1 cellular context compared by ENCODE assay signal in genomic region chr22:38681784-38682335, GRCh38.
TF ChIP-seq lines count a peak whose summit lies in the region.

TSS of gene TOMM22 (plus strand) at chr22:38681957. CDS start at chr22:38681979, 22 bp downstream.

TF ChIP-seq in HEK293, 187 proteins besides CTCF, POLR2A, EP300 and RAD21 (continued from another document and continues in another):
- TF ChIP-seq, protein P1, sequence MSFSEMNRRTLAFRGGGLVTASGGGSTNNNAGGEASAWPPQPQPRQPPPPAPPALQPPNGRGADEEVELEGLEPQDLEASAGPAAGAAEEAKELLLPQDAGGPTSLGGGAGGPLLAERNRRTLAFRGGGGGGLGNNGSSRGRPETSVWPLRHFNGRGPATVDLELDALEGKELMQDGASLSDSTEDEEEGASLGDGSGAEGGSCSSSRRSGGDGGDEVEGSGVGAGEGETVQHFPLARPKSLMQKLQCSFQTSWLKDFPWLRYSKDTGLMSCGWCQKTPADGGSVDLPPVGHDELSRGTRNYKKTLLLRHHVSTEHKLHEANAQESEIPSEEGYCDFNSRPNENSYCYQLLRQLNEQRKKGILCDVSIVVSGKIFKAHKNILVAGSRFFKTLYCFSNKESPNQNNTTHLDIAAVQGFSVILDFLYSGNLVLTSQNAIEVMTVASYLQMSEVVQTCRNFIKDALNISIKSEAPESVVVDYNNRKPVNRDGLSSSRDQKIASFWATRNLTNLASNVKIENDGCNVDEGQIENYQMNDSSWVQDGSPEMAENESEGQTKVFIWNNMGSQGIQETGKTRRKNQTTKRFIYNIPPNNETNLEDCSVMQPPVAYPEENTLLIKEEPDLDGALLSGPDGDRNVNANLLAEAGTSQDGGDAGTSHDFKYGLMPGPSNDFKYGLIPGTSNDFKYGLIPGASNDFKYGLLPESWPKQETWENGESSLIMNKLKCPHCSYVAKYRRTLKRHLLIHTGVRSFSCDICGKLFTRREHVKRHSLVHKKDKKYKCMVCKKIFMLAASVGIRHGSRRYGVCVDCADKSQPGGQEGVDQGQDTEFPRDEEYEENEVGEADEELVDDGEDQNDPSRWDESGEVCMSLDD (tag by site-specific recombination; IDR thresholded peaks at IDR 0.05): peak; percentile 93
- peak; percentile 78; the same call in 1 of the 2 replicates for TF ChIP-seq ZNF561 (tag by site-specific recombination; IDR thresholded peaks at IDR 0.05; ENCODE audit: borderline replicate concordance)
- TF ChIP-seq ZNF433 (tag by site-specific recombination; IDR thresholded peaks at IDR 0.05; ENCODE audit: low read depth): no peak
- TF ChIP-seq YY1 (tag by site-specific recombination; IDR thresholded peaks at IDR 0.05): peak; percentile 97
- peak; percentile 98 for TF ChIP-seq ZXDB (tag by site-specific recombination; IDR thresholded peaks at IDR 0.05)
- TF ChIP-seq ZNF354C (tag by site-specific recombination; IDR thresholded peaks at IDR 0.05; ENCODE audit: borderline replicate concordance, low read depth): no peak
- TF ChIP-seq SP3 (tag by site-specific recombination; IDR thresholded peaks at IDR 0.05): peak; percentile 80
- TF ChIP-seq ZNF530 (tag by site-specific recombination; IDR thresholded peaks at IDR 0.05; ENCODE audit: low read depth): no peak
- TF ChIP-seq ZNF24 (tag by site-specific recombination; IDR thresholded peaks at IDR 0.05): peak; percentile 91
- no peak for TF ChIP-seq REST (tag by site-specific recombination; IDR thresholded peaks at IDR 0.05)
- TF ChIP-seq ZNF169 (tag by site-specific recombination; IDR thresholded peaks at IDR 0.05): no peak
- no peak for TF ChIP-seq ZNF776 (tag by site-specific recombination; IDR thresholded peaks at IDR 0.05; ENCODE audit: borderline replicate concordance)
- TF ChIP-seq ZNF10 (tag by site-specific recombination; IDR thresholded peaks at IDR 0.05): no peak
- TF ChIP-seq OVOL3 (tag by site-specific recombination; IDR thresholded peaks at IDR 0.05): 0 out of 2 replicates have a peak, but pooled peaks have one; percentile 61
- TF ChIP-seq ZBTB8A (tag by site-specific recombination; IDR thresholded peaks at IDR 0.05): peak; percentile 99
- TF ChIP-seq ZNF747 (tag by site-specific recombination; IDR thresholded peaks at IDR 0.05): no peak
- TF ChIP-seq ZNF629 (tag by site-specific recombination; IDR thresholded peaks at IDR 0.05): peak; percentile 92
- TF ChIP-seq ZNF155 (tag by site-specific recombination; IDR thresholded peaks at IDR 0.05): no peak
- TF ChIP-seq ZNF140 (tag by site-specific recombination; IDR thresholded peaks at IDR 0.05): no peak
- peak; percentile 90 for TF ChIP-seq ZNF335 (tag by site-specific recombination; conservative IDR thresholded peaks at IDR 0.05)
- 0 out of 2 replicates have a peak, but pooled peaks have one; percentile 62 for TF ChIP-seq ZNF239 (tag by site-specific recombination; IDR thresholded peaks at IDR 0.05)
- TF ChIP-seq ZFP3 (tag by site-specific recombination; IDR thresholded peaks at IDR 0.05; ENCODE audit: low read depth): no peak
- no peak for TF ChIP-seq ZBTB49 (tag by site-specific recombination; IDR thresholded peaks at IDR 0.05; ENCODE audit: low read depth)
- TF ChIP-seq MYNN (tag by site-specific recombination; IDR thresholded peaks at IDR 0.05; ENCODE audit: borderline replicate concordance): peak; percentile 45; the same call in 1 of the 2 replicates
- TF ChIP-seq SETDB1 (IDR thresholded peaks at IDR 0.05; ENCODE audit: insufficient read length, low read length): no peak
- peak; percentile 94 for TF ChIP-seq KLF16 (tag by site-specific recombination; IDR thresholded peaks at IDR 0.05)
- TF ChIP-seq ZNF48 (tag by site-specific recombination; IDR thresholded peaks at IDR 0.05): no peak
- TF ChIP-seq, protein P2, sequence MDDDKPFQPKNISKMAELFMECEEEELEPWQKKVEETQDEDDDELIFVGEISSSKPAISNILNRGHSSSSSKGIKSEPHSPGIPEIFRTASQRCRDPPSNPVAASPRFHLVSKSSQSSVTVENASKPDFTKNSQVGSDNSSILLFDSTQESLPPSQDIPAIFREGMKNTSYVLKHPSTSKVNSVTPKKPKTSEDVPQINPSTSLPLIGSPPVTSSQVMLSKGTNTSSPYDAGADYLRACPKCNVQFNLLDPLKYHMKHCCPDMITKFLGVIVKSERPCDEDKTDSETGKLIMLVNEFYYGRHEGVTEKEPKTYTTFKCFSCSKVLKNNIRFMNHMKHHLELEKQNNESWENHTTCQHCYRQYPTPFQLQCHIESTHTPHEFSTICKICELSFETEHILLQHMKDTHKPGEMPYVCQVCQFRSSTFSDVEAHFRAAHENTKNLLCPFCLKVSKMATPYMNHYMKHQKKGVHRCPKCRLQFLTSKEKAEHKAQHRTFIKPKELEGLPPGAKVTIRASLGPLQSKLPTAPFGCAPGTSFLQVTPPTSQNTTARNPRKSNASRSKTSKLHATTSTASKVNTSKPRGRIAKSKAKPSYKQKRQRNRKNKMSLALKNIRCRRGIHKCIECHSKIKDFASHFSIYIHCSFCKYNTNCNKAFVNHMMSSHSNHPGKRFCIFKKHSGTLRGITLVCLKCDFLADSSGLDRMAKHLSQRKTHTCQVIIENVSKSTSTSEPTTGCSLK (tag by site-specific recombination; IDR thresholded peaks at IDR 0.05): no peak
- TF ChIP-seq HOXC10 (CRISPR knock-in tag; IDR thresholded peaks at IDR 0.05): no peak
- peak; percentile 54; the same call in 1 of the 2 replicates for TF ChIP-seq KLF10 (tag by site-specific recombination; IDR thresholded peaks at IDR 0.05)
- TF ChIP-seq ZFP37 (tag by site-specific recombination; IDR thresholded peaks at IDR 0.05): peak; percentile 95
- 0 out of 2 replicates have a peak, but pooled peaks have one; percentile 40 for TF ChIP-seq ZBTB7A (tag by site-specific recombination; IDR thresholded peaks at IDR 0.05; ENCODE audit: low read depth)
- no peak for TF ChIP-seq ZNF223 (tag by site-specific recombination; IDR thresholded peaks at IDR 0.05)
- no peak for TF ChIP-seq ZNF274 (IDR thresholded peaks at IDR 0.05; ENCODE audit: low read length)
- no peak for TF ChIP-seq ZNF274 (tag by site-specific recombination; IDR thresholded peaks at IDR 0.05; ENCODE audit: borderline replicate concordance)
- TF ChIP-seq, protein P3, sequence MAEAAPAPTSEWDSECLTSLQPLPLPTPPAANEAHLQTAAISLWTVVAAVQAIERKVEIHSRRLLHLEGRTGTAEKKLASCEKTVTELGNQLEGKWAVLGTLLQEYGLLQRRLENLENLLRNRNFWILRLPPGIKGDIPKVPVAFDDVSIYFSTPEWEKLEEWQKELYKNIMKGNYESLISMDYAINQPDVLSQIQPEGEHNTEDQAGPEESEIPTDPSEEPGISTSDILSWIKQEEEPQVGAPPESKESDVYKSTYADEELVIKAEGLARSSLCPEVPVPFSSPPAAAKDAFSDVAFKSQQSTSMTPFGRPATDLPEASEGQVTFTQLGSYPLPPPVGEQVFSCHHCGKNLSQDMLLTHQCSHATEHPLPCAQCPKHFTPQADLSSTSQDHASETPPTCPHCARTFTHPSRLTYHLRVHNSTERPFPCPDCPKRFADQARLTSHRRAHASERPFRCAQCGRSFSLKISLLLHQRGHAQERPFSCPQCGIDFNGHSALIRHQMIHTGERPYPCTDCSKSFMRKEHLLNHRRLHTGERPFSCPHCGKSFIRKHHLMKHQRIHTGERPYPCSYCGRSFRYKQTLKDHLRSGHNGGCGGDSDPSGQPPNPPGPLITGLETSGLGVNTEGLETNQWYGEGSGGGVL (tag by site-specific recombination; IDR thresholded peaks at IDR 0.05): 0 out of 2 replicates have a peak, but pooled peaks have one; percentile 11
- TF ChIP-seq, protein P4, sequence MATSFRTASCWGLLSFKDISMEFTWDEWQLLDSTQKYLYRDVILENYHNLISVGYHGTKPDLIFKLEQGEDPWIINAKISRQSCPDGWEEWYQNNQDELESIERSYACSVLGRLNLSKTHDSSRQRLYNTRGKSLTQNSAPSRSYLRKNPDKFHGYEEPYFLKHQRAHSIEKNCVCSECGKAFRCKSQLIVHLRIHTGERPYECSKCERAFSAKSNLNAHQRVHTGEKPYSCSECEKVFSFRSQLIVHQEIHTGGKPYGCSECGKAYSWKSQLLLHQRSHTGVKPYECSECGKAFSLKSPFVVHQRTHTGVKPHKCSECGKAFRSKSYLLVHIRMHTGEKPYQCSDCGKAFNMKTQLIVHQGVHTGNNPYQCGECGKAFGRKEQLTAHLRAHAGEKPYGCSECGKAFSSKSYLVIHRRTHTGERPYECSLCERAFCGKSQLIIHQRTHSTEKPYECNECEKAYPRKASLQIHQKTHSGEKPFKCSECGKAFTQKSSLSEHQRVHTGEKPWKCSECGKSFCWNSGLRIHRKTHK (tag by site-specific recombination; IDR thresholded peaks at IDR 0.05): no peak
- peak; percentile 33 for TF ChIP-seq PRDM4 (tag by site-specific recombination; IDR thresholded peaks at IDR 0.05)
- TF ChIP-seq ZNF423 (tag by site-specific recombination; IDR thresholded peaks at IDR 0.05): no peak
- TF ChIP-seq ZNF664 (tag by site-specific recombination; IDR thresholded peaks at IDR 0.05): peak; percentile 43; the same call in 1 of the 2 replicates
- peak; percentile 84; the same call in 1 of the 2 replicates for TF ChIP-seq ZSCAN23 (tag by site-specific recombination; IDR thresholded peaks at IDR 0.05)
- TF ChIP-seq ZNF792 (tag by site-specific recombination; IDR thresholded peaks at IDR 0.05): no peak
- 0 out of 2 replicates have a peak, but pooled peaks have one; percentile 43 for TF ChIP-seq GLIS1 (tag by site-specific recombination; IDR thresholded peaks at IDR 0.05)
- TF ChIP-seq RBAK (tag by site-specific recombination; IDR thresholded peaks at IDR 0.05): no peak
- TF ChIP-seq, protein P5, sequence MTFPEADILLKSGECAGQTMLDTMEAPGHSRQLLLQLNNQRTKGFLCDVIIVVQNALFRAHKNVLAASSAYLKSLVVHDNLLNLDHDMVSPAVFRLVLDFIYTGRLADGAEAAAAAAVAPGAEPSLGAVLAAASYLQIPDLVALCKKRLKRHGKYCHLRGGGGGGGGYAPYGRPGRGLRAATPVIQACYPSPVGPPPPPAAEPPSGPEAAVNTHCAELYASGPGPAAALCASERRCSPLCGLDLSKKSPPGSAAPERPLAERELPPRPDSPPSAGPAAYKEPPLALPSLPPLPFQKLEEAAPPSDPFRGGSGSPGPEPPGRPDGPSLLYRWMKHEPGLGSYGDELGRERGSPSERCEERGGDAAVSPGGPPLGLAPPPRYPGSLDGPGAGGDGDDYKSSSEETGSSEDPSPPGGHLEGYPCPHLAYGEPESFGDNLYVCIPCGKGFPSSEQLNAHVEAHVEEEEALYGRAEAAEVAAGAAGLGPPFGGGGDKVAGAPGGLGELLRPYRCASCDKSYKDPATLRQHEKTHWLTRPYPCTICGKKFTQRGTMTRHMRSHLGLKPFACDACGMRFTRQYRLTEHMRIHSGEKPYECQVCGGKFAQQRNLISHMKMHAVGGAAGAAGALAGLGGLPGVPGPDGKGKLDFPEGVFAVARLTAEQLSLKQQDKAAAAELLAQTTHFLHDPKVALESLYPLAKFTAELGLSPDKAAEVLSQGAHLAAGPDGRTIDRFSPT (tag by site-specific recombination; IDR thresholded peaks at IDR 0.05): peak; percentile 96
- peak; percentile 20; the same call in 1 of the 2 replicates for TF ChIP-seq ZNF146 (tag by site-specific recombination; IDR thresholded peaks at IDR 0.05)
